Comparison of ENCODE assay signal across 1 cellular context in the genomic region with DNA sequence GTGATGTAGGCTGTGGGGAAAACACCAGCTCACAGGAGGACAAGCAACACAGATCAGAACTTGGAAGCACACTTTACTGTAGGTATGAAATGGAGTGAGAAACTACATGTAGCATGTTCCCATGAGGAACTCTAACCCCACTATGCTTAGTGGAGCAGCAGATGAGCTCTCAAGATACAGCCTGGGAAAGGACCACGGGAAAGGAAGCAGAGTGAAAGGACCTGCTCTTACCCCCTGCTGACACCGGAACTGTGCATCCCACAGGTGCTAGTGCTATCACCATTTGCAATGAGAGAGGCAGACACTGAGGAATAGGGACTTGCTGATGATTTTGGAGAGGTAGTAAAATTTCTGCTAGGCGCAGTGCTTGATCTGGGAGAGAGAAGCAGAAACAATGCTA.
TF ChIP-seq lines count a peak whose summit lies in the region.

No MANE protein-coding gene starts in this region.

TF ChIP-seq in IMR-90, 13 proteins besides CTCF, POLR2A, EP300 and RAD21:
- no peak for TF ChIP-seq ELK1 (IDR thresholded peaks at IDR 0.05; ENCODE audit: borderline replicate concordance, low read depth, low read length)
- TF ChIP-seq, protein P1, sequence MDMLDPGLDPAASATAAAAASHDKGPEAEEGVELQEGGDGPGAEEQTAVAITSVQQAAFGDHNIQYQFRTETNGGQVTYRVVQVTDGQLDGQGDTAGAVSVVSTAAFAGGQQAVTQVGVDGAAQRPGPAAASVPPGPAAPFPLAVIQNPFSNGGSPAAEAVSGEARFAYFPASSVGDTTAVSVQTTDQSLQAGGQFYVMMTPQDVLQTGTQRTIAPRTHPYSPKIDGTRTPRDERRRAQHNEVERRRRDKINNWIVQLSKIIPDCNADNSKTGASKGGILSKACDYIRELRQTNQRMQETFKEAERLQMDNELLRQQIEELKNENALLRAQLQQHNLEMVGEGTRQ (IDR thresholded peaks at IDR 0.05; ENCODE audit: low read depth, low read length), result no peak
- no peak for TF ChIP-seq MAFK (IDR thresholded peaks at IDR 0.05; ENCODE audit: low read depth, low read length)
- no peak for TF ChIP-seq RCOR1 (IDR thresholded peaks at IDR 0.05; ENCODE audit: insufficient replicate concordance, low read length)
- no peak for TF ChIP-seq FOS (IDR thresholded peaks at IDR 0.05; ENCODE audit: low read depth, low read length)
- TF ChIP-seq BHLHE40 (IDR thresholded peaks at IDR 0.05; ENCODE audit: low read depth, low read length), result no peak
TF ChIP-seq in IMR-90: peak in this region for 0.
